10 cellular contexts compared by ENCODE assay signal in genomic region chr16:75053791-75054555, GRCh38. TPM values are rescaled to one million over a fixed set of nuclear protein-coding genes. Genes with fewer than 3 reads are reported as not detected.
DNase-seq lines count a peak whose midpoint lies in the region; ATAC-seq and TF ChIP-seq lines count a peak whose summit lies in the region.
"Had no signal": no experiment of that assay in that cellular context is flagged by ENCODE, and none has a peak within 500 bp of the region (broad histone marks: within the 10 kb centered on the region; RNA-seq: fewer than 3 reads in every experiment).

No MANE protein-coding gene starts in this region.

- intact Hi-C loops in testis (cut with DNase I; ENCODE audit: low total_unique reads), result no loop called here

- H3K4me3 ChIP-seq in Peyer's patch (no peak overlapping the region), testis (no peak overlapping the region)
- H3K4me3 ChIP-seq: ascending aorta had no signal

- ATAC-seq in GM18868 (IDR thresholded peaks at IDR 0.05; ENCODE audit: unreplicated experiment), result no peak

- no peaks in the 10 kb centered on the region for H3K27me3 ChIP-seq in Peyer's patch
- H3K27me3 ChIP-seq in testis, result no peaks in the 10 kb centered on the region
- H3K27me3 ChIP-seq: ascending aorta had no signal

- peak in 1 of 6 experiments; percentile 1 for TF ChIP-seq CTCF in Peyer's patch (IDR thresholded peaks at IDR 0.05)
- no peak for TF ChIP-seq CTCF in testis (IDR thresholded peaks at IDR 0.05)

- H3K9me3 ChIP-seq in Peyer's patch, result no peaks in the 10 kb centered on the region
- H3K9me3 ChIP-seq in testis, result no peaks in the 10 kb centered on the region
- H3K9me3 ChIP-seq: ascending aorta had no signal

- H3K4me1 ChIP-seq in Peyer's patch (peaks cover 0 to 35% (median 14%) of the 10 kb centered on the region in 4 donors), testis (peaks cover 13% of the 10 kb centered on the region)

- 55% methylated on average over 4 of the region's 4 CpGs for WGBS in testis, 2 donors

- H3K36me3 ChIP-seq in Peyer's patch, result no peaks in the 10 kb centered on the region
- no peaks in the 10 kb centered on the region for H3K36me3 ChIP-seq in testis (ENCODE audit: low read depth, missing control alignments)
- H3K36me3 ChIP-seq: ascending aorta had no signal

- TF ChIP-seq POLR2A in Peyer's patch (IDR thresholded peaks at IDR 0.05), result no peak
- no peak for TF ChIP-seq POLR2A in testis (IDR thresholded peaks at IDR 0.05)

- DNase-seq in M059J (ENCODE audit: low read depth) (peak; percentile 40), Peyer's patch (peak; percentile 29 to 96 (median 95)), inferior parietal cortex (ENCODE audit: extremely low spot score) (peak; percentile 62), testis (peak; percentile 64), NOMO-1 treated with dmso at 0.1 percent for 144 hours (lab: John Stamatoyannopoulos, UW; ENCODE audit: unreplicated experiment) (no peak), amniotic stem cell (lab: John Stamatoyannopoulos, UW) (no peak), OCI-M2 (lab: John Stamatoyannopoulos, UW; ENCODE audit: unreplicated experiment) (no peak)
- DNase-seq: islet precursor cell had no signal

- H3K27ac ChIP-seq in Peyer's patch, result peak overlapping the region in 3 of 4 donors; percentile 39 to 86 (median 83)
- peak overlapping the region in 1 of 2 donors; percentile 53 for H3K27ac ChIP-seq in testis
- H3K27ac ChIP-seq: ascending aorta had no signal

RNA-seq across cellular contexts. Expression of gene ZNRF1, which starts 55.1 kb away (rescaled TPM):
- total RNA-seq in M059J (2014; rRNA removed; shearing (Covaris generic)), result 13.6 and 19.3 TPM in 2 replicates
- total RNA-seq in Peyer's patch (10 to 100 TPM; 10.7 to 32.7 (median 16.4) TPM), testis (10 to 100 TPM; 90.4 to 93.0 TPM)
- polyA plus RNA-seq in testis (ENCODE audit: insufficient read depth, low read depth, low replicate concordance), result 51.8 TPM

Comparison
In these comparisons a context has a peak if more than half of its experiments do, and no peak if none do; other contexts are left out.
1. DNase-seq: peak in M059J (single experiment), Peyer's patch (3 of 3), inferior parietal cortex (single experiment) and testis (single experiment); none in NOMO-1 treated with dmso at 0.1 percent for 144 hours (single experiment), amniotic stem cell (single experiment) and OCI-M2 (single experiment).